Comparison of ENCODE assay signal across 8 cellular contexts in genomic region chr15:79898772-79899171, GRCh38. TPM values are rescaled to one million over a fixed set of nuclear protein-coding genes. Genes with fewer than 3 reads are reported as not detected.
DNase-seq lines count a peak whose midpoint lies in the region; ATAC-seq and TF ChIP-seq lines count a peak whose summit lies in the region.
"Not testable (repeated sequence)": the region's sequence is repeated elsewhere in the genome, so short reads cannot be mapped to it uniquely, and the experiment has no call there.

No MANE protein-coding gene starts in this region.

- in situ Hi-C loops in Panc1 (cut with HindIII; ENCODE audit: low pct_unique_long_range_greater_than_20kb, low sequenced_read_pairs) = not testable (repeated sequence)

- H3K36me3 ChIP-seq in Karpas-422 (ENCODE audit: insufficient read depth, low read length); Panc1 (ENCODE audit: control insufficient read depth, insufficient read depth, low read length); cardiac muscle cell; tibial artery: not testable (repeated sequence)
- peaks cover 11% of the 10 kb centered on the region for H3K36me3 ChIP-seq in neutrophil

- not testable (repeated sequence) for H4K20me1 ChIP-seq in Karpas-422 (ENCODE audit: insufficient read depth, low read depth, low read length)

- TF ChIP-seq CTCF in Panc1 (IDR thresholded peaks at IDR 0.05); choroid plexus epithelial cell (conservative IDR thresholded peaks at IDR 0.05; ENCODE audit: low read depth, low read length); cardiac muscle cell (IDR thresholded peaks at IDR 0.05; ENCODE audit: low read depth, low read length); neutrophil (IDR thresholded peaks at IDR 0.05); tibial artery (IDR thresholded peaks at IDR 0.05): not testable (repeated sequence)

- not testable (repeated sequence) for H3K9me3 ChIP-seq in Karpas-422 (ENCODE audit: low read length); Panc1 (ENCODE audit: control insufficient read depth, insufficient read depth, low read depth, low read length); cardiac muscle cell (ENCODE audit: low read depth); neutrophil; tibial artery

- peak overlapping the region; percentile 43; the same call in 1 of the 2 replicates for H3K27ac ChIP-seq in Karpas-422 (ENCODE audit: low read length)
- H3K27ac ChIP-seq in Panc1 (ENCODE audit: low read length) = peak overlapping the region; percentile 89
- peak overlapping the region; percentile 16 for H3K27ac ChIP-seq in cardiac muscle cell
- peak overlapping the region; percentile 99 for H3K27ac ChIP-seq in neutrophil
- H3K27ac ChIP-seq in tibial artery = peak overlapping the region; percentile 39 to 54

- H3K9me2 ChIP-seq in Karpas-422 (replicated peaks; ENCODE audit: insufficient read depth, low read length) = not testable (repeated sequence)

- not testable (repeated sequence) for H3K27me3 Mint-ChIP-seq in activated T-cell treated with anti-CD3 and anti-CD28 coated beads, Interleukin-2, amount 50 U/mL, for 72 hours (ENCODE audit: low read depth)

- peaks cover 44% of the 10 kb centered on the region for H3K79me2 ChIP-seq in Karpas-422 (ENCODE audit: low read length)

- POLR2A ChIA-PET in Panc1 (lab: Charles Lee) = not testable (repeated sequence)

- ATAC-seq in Panc1; activated T-cell treated with anti-CD3 and anti-CD28 coated beads, Interleukin-2, amount 50 U/mL, for 72 hours (replicated peaks in 1 of 2): not testable (repeated sequence)

- not testable (repeated sequence) for H3K4me3 ChIP-seq in Karpas-422 (ENCODE audit: low read length); Panc1 (ENCODE audit: low read depth in 2 of 2, low read length in 2 of 2); choroid plexus epithelial cell (ENCODE audit: low read depth, low read length); cardiac muscle cell; tibial artery
- peak overlapping the region; percentile 91 to 99 for H3K4me3 ChIP-seq in neutrophil (ENCODE audit: low read depth in 1 of 2, low read length in 1 of 2)

- H3K36me3 Mint-ChIP-seq in activated T-cell treated with anti-CD3 and anti-CD28 coated beads, Interleukin-2, amount 50 U/mL, for 72 hours (ENCODE audit: insufficient read depth in 2 of 2) = peaks cover 11 to 18% of the 10 kb centered on the region in 2 donors

- CTCF ChIA-PET in Panc1 (lab: Charles Lee) = not testable (repeated sequence)

- not testable (repeated sequence) for H3K9me3 Mint-ChIP-seq in activated T-cell treated with anti-CD3 and anti-CD28 coated beads, Interleukin-2, amount 50 U/mL, for 72 hours

- BruUV-seq in Panc1 (replicated peaks; lab: Mats Ljungman, UMichigan) = not testable (repeated sequence)

- H3K4me1 ChIP-seq in Karpas-422 (ENCODE audit: low read length) (peaks cover 49% of the 10 kb centered on the region), Panc1 (ENCODE audit: control insufficient read depth, insufficient read depth, low read length) (peaks cover 31% of the 10 kb centered on the region), cardiac muscle cell (ENCODE audit: low read depth) (peaks cover 28% of the 10 kb centered on the region), neutrophil (ENCODE audit: control insufficient read depth in 1 of 2, insufficient read depth in 1 of 2, low read depth in 1 of 2, low read length in 1 of 2) (peaks cover 87 to 95% of the 10 kb centered on the region in 2 experiments), tibial artery (peaks cover 0 to 14% (median 2%) of the 10 kb centered on the region in 4 donors)

- H3K4me1 Mint-ChIP-seq in activated T-cell treated with anti-CD3 and anti-CD28 coated beads, Interleukin-2, amount 50 U/mL, for 72 hours (ENCODE audit: low read depth) = peaks cover 64% of the 10 kb centered on the region

- peak overlapping the region in 1 of 2 donors; percentile 99 for H3K4me3 Mint-ChIP-seq in activated T-cell treated with anti-CD3 and anti-CD28 coated beads, Interleukin-2, amount 50 U/mL, for 72 hours

- peak overlapping the region; percentile 98 for H3K27ac Mint-ChIP-seq in activated T-cell treated with anti-CD3 and anti-CD28 coated beads, Interleukin-2, amount 50 U/mL, for 72 hours

- intact Hi-C loops in Panc1 (cut with micrococcal nuclease; ENCODE audit: unreplicated experiment) = loop anchor here (2.0 to 5.0 kb wide), 2 partner anchors 94 to 274 kb away; no protein-coding TSS in a partner anchor
- intact Hi-C loops in tibial artery (cut with DNase I; ENCODE audit: low total_unique reads) = not testable (repeated sequence)

- H3K27me3 ChIP-seq in Karpas-422 (ENCODE audit: low read length); Panc1 (ENCODE audit: control insufficient read depth, insufficient read depth, low read length); cardiac muscle cell; neutrophil; tibial artery: not testable (repeated sequence)

- DNase-seq in CD1c-positive myeloid dendritic cell (ENCODE audit: extremely low spot score) = peak; percentile 86
- DNase-seq in Karpas-422; Panc1 (ENCODE audit: low read depth, low spot score); activated T-cell treated with anti-CD3 and anti-CD28 coated beads, Interleukin-2, amount 50 U/mL, for 72 hours; tibial artery: not testable (repeated sequence)
- DNase-seq in choroid plexus epithelial cell (ENCODE audit: low read depth) = peak; percentile 92
- peak in 1 of 2 donors; percentile 85 for DNase-seq in cardiac muscle cell (ENCODE audit: low read depth in 1 of 2, low spot score in 1 of 2)

- H3K4me2 ChIP-seq in Karpas-422 (ENCODE audit: low read depth, low read length, poor library complexity, severe bottlenecking) = not testable (repeated sequence)

- H2AFZ ChIP-seq in Karpas-422 (ENCODE audit: low read length) = not testable (repeated sequence)

- not testable (repeated sequence) for H3K9ac ChIP-seq in Karpas-422 (ENCODE audit: low read length)

RNA-seq across cellular contexts. Expression of gene MTHFS, which starts 2.0 kb away (rescaled TPM):
- 35.5 and 57.0 TPM in 2 replicates for total RNA-seq in Karpas-422 (2014; rRNA removed; shearing (Covaris generic); ENCODE audit: low replicate concordance)
- 50.0 TPM for total RNA-seq in Panc1 (2021; ENCODE audit: unreplicated experiment)
- 48.5 TPM for polyA plus RNA-seq in Panc1 (2012; ENCODE audit: insufficient read length)
- total RNA-seq in activated T-cell treated with anti-CD3 and anti-CD28 coated beads, Interleukin-2, amount 50 U/mL, for 72 hours = 10 to 100 TPM; 32.5 to 38.1 TPM
- 37.8 and 44.2 TPM in 2 replicates for total RNA-seq in cardiac muscle cell
- 38.3 and 48.6 TPM in 2 replicates for polyA plus RNA-seq in cardiac muscle cell

Comparison
In these comparisons a context has a peak if more than half of its experiments do, and no peak if none do; other contexts are left out.
1. H3K27ac ChIP-seq: peak in every context shown above with its lines; median percentile 99 in neutrophil; 89 in Panc1; 46 in tibial artery; 43 in Karpas-422; 16 in cardiac muscle cell.